8 cellular contexts compared by ENCODE assay signal in genomic region chr7:141071260-141071854, GRCh38. TPM values are rescaled to one million over a fixed set of nuclear protein-coding genes. Genes with fewer than 3 reads are reported as not detected.
A peak's percentile ranks its signal among the peaks of the same experiment; 100 is the strongest.
DNase-seq lines count a peak whose midpoint lies in the region; ATAC-seq and TF ChIP-seq lines count a peak whose summit lies in the region.

No MANE protein-coding gene starts in this region.

- no peak overlapping the region for H3K4me2 ChIP-seq in SU-DHL-6 (ENCODE audit: low read depth, low read length, poor library complexity, severe bottlenecking)

- no peak overlapping the region for H3K9ac ChIP-seq in SU-DHL-6 (ENCODE audit: low read length)

- no peaks in the 10 kb centered on the region for H3K79me2 ChIP-seq in SU-DHL-6 (ENCODE audit: insufficient read depth, low read length)

- ATAC-seq in central memory CD8-positive, alpha-beta T cell (replicated peaks; ENCODE audit: extremely low read depth, poor library complexity, severe bottlenecking), result no peak

- H3K27ac ChIP-seq in SU-DHL-6 (ENCODE audit: low read depth, low read length), result no peak overlapping the region

- H3K4me1 Mint-ChIP-seq in central memory CD8-positive, alpha-beta T cell, result peaks cover 16% of the 10 kb centered on the region

- H3K4me3 ChIP-seq in SU-DHL-6 (ENCODE audit: insufficient read depth, low read length, poor library complexity, severe bottlenecking), result no peak overlapping the region

- H3K27ac Mint-ChIP-seq in central memory CD8-positive, alpha-beta T cell (ENCODE audit: low read depth), result no peak overlapping the region

- H3K27me3 Mint-ChIP-seq in central memory CD8-positive, alpha-beta T cell, result peaks cover 54% of the 10 kb centered on the region

- H3K36me3 Mint-ChIP-seq in central memory CD8-positive, alpha-beta T cell (ENCODE audit: insufficient read depth), result peaks cover 6% of the 10 kb centered on the region

- no peaks in the 10 kb centered on the region for H3K36me3 ChIP-seq in SU-DHL-6 (ENCODE audit: low read length)

- H4K20me1 ChIP-seq in SU-DHL-6 (ENCODE audit: low read depth, low read length), result no peaks in the 10 kb centered on the region

- no peaks in the 10 kb centered on the region for H3K27me3 ChIP-seq in SU-DHL-6 (ENCODE audit: low read length)

- H3K9me2 ChIP-seq in SU-DHL-6 (replicated peaks; ENCODE audit: insufficient read depth, low read length), result no peaks in the 10 kb centered on the region

- H3K9me3 ChIP-seq in SU-DHL-6 (ENCODE audit: insufficient read depth, low read length), result no peaks in the 10 kb centered on the region

- DNase-seq in Caki2 (ENCODE audit: low read depth), result peak; percentile 86
- peak; percentile 20 for DNase-seq in NAMALWA (ENCODE audit: low spot score)
- DNase-seq in central memory CD8-positive, alpha-beta T cell (ENCODE audit: low spot score in 2 of 2), result no peak
- peak; percentile 62 for DNase-seq in islet precursor cell
- DNase-seq in stimulated activated CD4-positive, alpha-beta T cell treated with anti-CD3 and anti-CD28 coated beads, Interleukin-2, amount 100 ng/mL, for 24 hours, result peak; percentile 44 to 68
- no peak for DNase-seq in A172 (ENCODE audit: low spot score)
- DNase-seq in AML-193 (lab: John Stamatoyannopoulos, UW), result no peak

- peak overlapping the region; percentile 76 for H3K4me3 Mint-ChIP-seq in central memory CD8-positive, alpha-beta T cell

- H3F3A ChIP-seq in SU-DHL-6 (ENCODE audit: insufficient read depth), result no peaks in the 10 kb centered on the region

- TF ChIP-seq CTCF in SU-DHL-6 (IDR thresholded peaks at IDR 0.05; ENCODE audit: insufficient read depth, low read length, poor library complexity, severe bottlenecking), result peak; percentile 10

- H2AFZ ChIP-seq in SU-DHL-6 (ENCODE audit: low read depth, low read length, severe bottlenecking), result no peak overlapping the region

- no peaks in the 10 kb centered on the region for H3K9me3 Mint-ChIP-seq in central memory CD8-positive, alpha-beta T cell

- in situ Hi-C loops in Caki2 (cut with HindIII; ENCODE audit: low pct_unique_long_range_greater_than_20kb, low sequenced_read_pairs), result no loop called here

RNA-seq across cellular contexts. Expression of gene TMEM178B, which starts 2.5 kb away (rescaled TPM):
- 9.5 and 15.9 TPM in 2 replicates for total RNA-seq in Caki2 (2014; rRNA removed; shearing (Covaris generic); ENCODE audit: low replicate concordance)
- total RNA-seq in A172 (2014; rRNA removed; shearing (Covaris generic)), result 0.34 and 0.50 TPM in 2 replicates

RNA-seq across cellular contexts. Expression of gene MRPS33, which starts 56.6 kb away (rescaled TPM):
- total RNA-seq in Caki2 (2014; rRNA removed; shearing (Covaris generic); ENCODE audit: low replicate concordance), result 60.0 and 72.5 TPM in 2 replicates
- 30.1 and 41.0 TPM in 2 replicates for total RNA-seq in A172 (2014; rRNA removed; shearing (Covaris generic))

Comparison
In these comparisons a context has a peak if more than half of its experiments do, and no peak if none do; other contexts are left out.
1. DNase-seq: peak in Caki2 (single experiment), NAMALWA (single experiment), islet precursor cell (single experiment) and stimulated activated CD4-positive, alpha-beta T cell treated with anti-CD3 and anti-CD28 coated beads, Interleukin-2, amount 100 ng/mL, for 24 hours (2 of 2); none in central memory CD8-positive, alpha-beta T cell (0 of 2), A172 (single experiment) and AML-193 (0 of 2).